Comparison of ENCODE assay signal across 25 cellular contexts in genomic region chr21:33767960-33768359, GRCh38.
"Had no signal": no experiment of that assay in that cellular context is flagged by ENCODE, and none has a peak within 500 bp of the region (broad histone marks: within the 10 kb centered on the region; RNA-seq: fewer than 3 reads in every experiment).

No MANE protein-coding gene starts in this region.

- H3K27ac ChIP-seq: neural progenitor cell, ovary, parathyroid adenoma, psoas muscle, right lobe of liver, sigmoid colon, stomach, thoracic aorta, thyroid gland, tibial nerve, upper lobe of left lung, vagina had no signal

- FAIRE-seq: small intestine, urothelium cell line had no signal

- H3K36me3 ChIP-seq: ovary had no signal

- DNase-seq: occipital lobe; ovary; posterior cingulate gyrus; psoas muscle; right cardiac atrium; right lobe of liver; sigmoid colon; small intestine; stimulated activated CD4-positive, alpha-beta T cell treated with anti-CD3 and anti-CD28 coated beads, Interleukin-15, amount 100 ng/mL, for 24 hours; stimulated activated CD4-positive, alpha-beta T cell treated with anti-CD3 and anti-CD28 coated beads, Interleukin-2, amount 100 ng/mL, for 24 hours; stimulated activated CD4-positive, alpha-beta T cell treated with anti-CD3 and anti-CD28 coated beads, Interleukin-2, amount 100 ng/mL, for 48 hours; stimulated activated CD4-positive, alpha-beta T cell treated with anti-CD3 and anti-CD28 coated beads, Interleukin-4, amount 100 ng/mL, for 24 hours; stimulated activated naive B cell treated with anti-CD40 and anti-IgM and Interleukin-4, amounts not matched to agents 10 μg/mL and 1 μg/mL and 100 μg/mL, for 72 hours; stimulated activated naive CD4-positive, alpha-beta T cell treated with Interleukin-2 at 50 U/mL for 16 hours; stomach; thyroid gland; trophoblast cell; upper lobe of left lung had no signal

- H3K27me3 ChIP-seq: neural progenitor cell, ovary, right lobe of liver, sigmoid colon, stomach, thyroid gland, tibial nerve, upper lobe of left lung, vagina had no signal

- H3K9ac ChIP-seq: neural progenitor cell, parathyroid adenoma had no signal

- H2AFZ ChIP-seq: neural progenitor cell, parathyroid adenoma had no signal

- H3K4me1 ChIP-seq: neural progenitor cell, parathyroid adenoma, psoas muscle, sigmoid colon, stomach, upper lobe of left lung had no signal

- H3K4me2 ChIP-seq: neural progenitor cell had no signal

- H3K79me2 ChIP-seq: parathyroid adenoma had no signal

- H3K4me3 ChIP-seq: neural progenitor cell, ovary, psoas muscle, right lobe of liver, sigmoid colon, stomach, thoracic aorta, thyroid gland, tibial nerve, upper lobe of left lung, vagina had no signal

- H3K9me3 ChIP-seq: ovary, psoas muscle, right lobe of liver, sigmoid colon, stomach, thoracic aorta, thyroid gland, tibial nerve, upper lobe of left lung, vagina had no signal

- ATAC-seq: psoas muscle; right cardiac atrium; right lobe of liver; stimulated activated effector memory CD8-positive, alpha-beta T cell treated with anti-CD3 and anti-CD28 coated beads, Interleukin-12 subunit alpha, Interleukin-12 subunit beta, amount 100 ng/mL, for 72 hours; stimulated activated naive B cell treated with anti-CD40 and anti-IgM and Interleukin-4, amounts not matched to agents 10 μg/mL and 1 μg/mL and 100 μg/mL, for 72 hours had no signal
